ENCODE assay signal across 1 cellular context in the genomic region with DNA sequence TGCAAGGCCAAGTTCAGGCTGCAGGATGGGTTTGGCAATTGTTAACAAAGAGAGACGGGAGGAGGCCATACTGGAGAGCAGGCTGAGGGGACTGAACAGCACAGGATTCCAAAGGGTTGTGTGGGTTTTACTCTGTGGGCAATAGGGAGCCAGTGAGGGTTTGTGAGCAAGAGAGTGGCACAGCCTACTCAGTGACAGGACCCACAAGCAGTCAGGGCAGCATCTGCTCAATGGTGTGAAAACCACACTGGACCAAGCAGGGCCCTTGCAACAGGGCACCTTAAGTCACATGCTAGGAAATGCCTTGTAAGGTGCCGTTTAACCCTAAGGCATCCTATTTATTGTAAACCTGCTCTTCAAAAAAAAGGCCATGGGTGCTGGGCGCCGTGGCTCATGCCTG.
TF ChIP-seq lines count a peak whose summit lies in the region.

No MANE protein-coding gene starts in this region.

TF ChIP-seq in GM12878, 131 proteins besides CTCF, POLR2A, EP300 and RAD21:
- TF ChIP-seq IKZF1 (conservative IDR thresholded peaks at IDR 0.05) (0 out of 2 replicates have a peak, but pooled peaks have one; percentile 10), SMARCA5 (IDR thresholded peaks at IDR 0.05) (peak; percentile 93), MYC (IDR thresholded peaks at IDR 0.05; ENCODE audit: insufficient read depth, insufficient read length, insufficient replicate concordance, low read length, severe bottlenecking) (no peak), CBFB (IDR thresholded peaks at IDR 0.05; ENCODE audit: low read depth) (no peak), ZNF217 (IDR thresholded peaks at IDR 0.05) (peak; percentile 67; the same call in 1 of the 2 replicates), KDM1A (IDR thresholded peaks at IDR 0.05; ENCODE audit: borderline replicate concordance) (no peak), RUNX3 (IDR thresholded peaks at IDR 0.05; ENCODE audit: low read length) (peak; percentile 21; the same call in 1 of the 2 replicates), DPF2 (IDR thresholded peaks at IDR 0.05) (0 out of 2 replicates have a peak, but pooled peaks have one; percentile 24)
